In genomic region chr6:163951990-163952389, GRCh38 we compare ENCODE assay signal across 16 cellular contexts.
"Had no signal": no experiment of that assay in that cellular context is flagged by ENCODE, and none has a peak within 500 bp of the region (broad histone marks: within the 10 kb centered on the region; RNA-seq: fewer than 3 reads in every experiment).

No MANE protein-coding gene starts in this region.

- H3K36me3 ChIP-seq: colonic mucosa, left lung had no signal

- H3K27ac ChIP-seq: colonic mucosa, left lung had no signal

- H3K9me3 ChIP-seq: colonic mucosa, left lung had no signal

- H3K27me3 ChIP-seq: colonic mucosa had no signal

- H3K36me3 Mint-ChIP-seq: natural killer cell, type B pancreatic cell had no signal

- DNase-seq: colonic mucosa; effector CD4-positive, alpha-beta T cell; endodermal cell; glutamatergic neuron; islet precursor cell; left lung; mesendoderm; natural killer cell; stimulated activated CD4-positive, alpha-beta T cell treated with anti-CD3 and anti-CD28 coated beads, Interleukin-12 subunit alpha, Interleukin-12 subunit beta, amount 100 ng/mL, for 4 hours; stimulated activated naive CD4-positive, alpha-beta T cell treated with Interleukin-2 at 50 U/mL for 16 hours had no signal

- FAIRE-seq: frontal cortex, urothelium cell line had no signal

- H3K4me3 ChIP-seq: colonic mucosa, left lung, lung, skin epidermis had no signal

- H3K27ac Mint-ChIP-seq: endodermal cell, natural killer cell, type B pancreatic cell had no signal

- H3K9me3 Mint-ChIP-seq: endodermal cell, natural killer cell, type B pancreatic cell had no signal

- ATAC-seq: left lung, natural killer cell, sciatic nerve had no signal

- H3K27me3 Mint-ChIP-seq: type B pancreatic cell had no signal

- H3K4me3 Mint-ChIP-seq: endodermal cell, natural killer cell, type B pancreatic cell had no signal

- H3K4me1 ChIP-seq: colonic mucosa, left lung had no signal
